ENCODE assay signal across 15 cellular contexts in the genomic region with DNA sequence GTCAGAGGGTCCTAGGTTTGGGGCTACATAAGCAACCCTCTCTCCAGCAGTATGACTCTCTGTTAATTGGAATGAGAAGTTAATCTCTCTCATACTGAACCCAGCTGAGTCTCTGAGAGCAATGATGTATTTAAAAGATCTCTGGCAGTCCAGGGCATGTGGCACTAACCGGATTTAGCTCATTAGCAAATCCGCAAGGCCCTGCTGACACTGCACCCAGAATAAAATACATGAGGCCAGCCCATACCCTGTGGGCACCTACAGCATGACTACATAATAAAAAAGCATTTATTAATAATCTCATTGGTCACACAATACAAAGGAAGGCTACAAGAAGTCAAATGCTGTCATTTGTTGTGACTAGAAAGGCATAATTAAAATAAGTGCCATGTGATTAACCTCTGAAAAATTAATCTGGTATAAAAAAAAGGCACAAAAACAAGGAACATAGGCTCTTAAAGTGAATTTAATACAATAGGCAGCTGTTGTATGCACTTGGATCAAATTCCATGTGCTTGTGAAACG.
"Had no signal": no experiment of that assay in that cellular context is flagged by ENCODE, and none has a peak within 500 bp of the region (broad histone marks: within the 10 kb centered on the region; RNA-seq: fewer than 3 reads in every experiment).

No MANE protein-coding gene starts in this region.

- ATAC-seq: activated T-helper 17 cell treated with anti-CD3 and anti-CD28 coated beads, Interleukin-2, amount 50 U/mL, for 72 hours; effector memory CD8-positive, alpha-beta T cell; stimulated activated effector memory CD8-positive, alpha-beta T cell treated with anti-CD3 and anti-CD28 coated beads, Interleukin-12 subunit alpha, Interleukin-12 subunit beta, amount 100 ng/mL, for 72 hours; WTC11 had no signal

- DNase-seq: activated CD4-positive, alpha-beta T cell treated with anti-CD3 and anti-CD28 coated beads, Interleukin-2, amount 10 ng/mL, durations not matched to agents 24 days and 14 days; activated naive CD4-positive, alpha-beta T cell treated with anti-CD3 and anti-CD28 coated beads, Interleukin-2, amount 10 ng/mL, durations not matched to agents 7 days and 5 days; central memory CD4-positive, alpha-beta T cell; cortex of kidney; effector memory CD8-positive, alpha-beta T cell; hippocampal formation; mesendoderm; ovary; tibial artery had no signal

- H3K4me1 ChIP-seq: right atrium auricular region, tibial artery, vagina had no signal

- H3K27me3 ChIP-seq: ovary, right atrium auricular region, tibial artery, vagina had no signal

- H3K4me2 ChIP-seq: smooth muscle cell had no signal

- H3K36me3 ChIP-seq: ovary, right atrium auricular region, tibial artery, vagina had no signal

- H3K4me3 ChIP-seq: ovary, right atrium auricular region, smooth muscle cell, tibial artery, vagina had no signal

- H3K9me3 ChIP-seq: ovary, right atrium auricular region, tibial artery, vagina had no signal

- H3K27ac ChIP-seq: ovary, right atrium auricular region, tibial artery, vagina had no signal
